17 cellular contexts compared by ENCODE assay signal in the genomic region with DNA sequence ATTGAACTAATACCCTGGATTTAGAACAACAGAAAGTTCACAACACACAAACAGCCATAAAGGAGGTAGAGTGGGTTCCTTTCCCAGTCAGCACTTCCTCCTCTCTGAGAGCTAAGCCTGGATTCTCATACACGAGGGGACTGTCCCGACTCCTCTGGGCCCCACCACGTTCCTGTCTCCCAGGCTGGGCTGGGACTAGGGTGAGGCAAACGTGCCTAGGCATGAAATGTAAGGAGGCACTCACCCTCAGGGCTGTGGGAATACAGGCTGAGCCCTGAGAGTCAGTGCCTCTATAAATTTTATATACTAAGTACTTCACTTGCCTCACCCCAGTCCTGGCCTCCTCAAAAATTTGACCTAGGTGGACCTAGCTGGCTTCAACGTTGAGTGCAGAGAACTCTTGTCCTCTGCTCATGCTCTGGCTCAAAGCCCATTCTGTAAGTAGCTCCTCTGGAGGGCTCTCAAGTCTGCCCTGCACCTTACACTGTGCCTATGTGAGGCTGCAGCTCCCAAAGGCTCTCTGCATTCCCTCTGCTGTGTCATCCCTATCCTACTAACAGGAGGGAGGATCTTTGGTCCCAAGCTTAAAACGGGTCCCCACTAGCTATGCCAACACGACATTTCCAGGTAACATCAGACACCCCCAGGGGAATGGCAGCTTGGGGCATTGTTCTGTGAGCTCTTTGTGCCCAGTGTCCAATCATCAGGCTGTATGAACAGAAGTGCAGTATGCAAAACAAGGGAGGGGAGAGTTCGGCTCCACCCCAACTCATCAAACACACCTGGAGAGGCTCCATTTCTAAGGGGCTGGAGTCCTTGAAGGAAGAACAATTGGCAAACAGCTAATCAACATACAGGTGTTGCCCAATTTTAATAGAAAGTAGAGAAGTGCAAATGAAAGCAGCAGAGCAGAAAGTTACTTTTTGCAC.
DNase-seq lines count a peak whose midpoint lies in the region; ATAC-seq and TF ChIP-seq lines count a peak whose summit lies in the region.
"Had no signal": no experiment of that assay in that cellular context is flagged by ENCODE, and none has a peak within 500 bp of the region (broad histone marks: within the 10 kb centered on the region; RNA-seq: fewer than 3 reads in every experiment).

No MANE protein-coding gene starts in this region.

- no peak for TF ChIP-seq CTCF in lower lobe of right lung (IDR thresholded peaks at IDR 0.05)
- no peak for TF ChIP-seq CTCF in GM10248 (IDR thresholded peaks at IDR 0.05; ENCODE audit: control extremely low read depth, extremely low read depth, low read depth, missing control alignments)

- H3K27me3 ChIP-seq in lower lobe of right lung (ENCODE audit: low read depth): no peaks in the 10 kb centered on the region

- peak; percentile 57 for DNase-seq in DMS153 treated with DMSO at 0.1 percent for 48 hours (lab: John Stamatoyannopoulos, UW; ENCODE audit: unreplicated experiment)
- peak; percentile 88 to 91 for DNase-seq in NCI-H187 (lab: John Stamatoyannopoulos, UW)
- DNase-seq in NCI-H748 (lab: John Stamatoyannopoulos, UW; ENCODE audit: unreplicated experiment): peak; percentile 96
- peak; percentile 62 for DNase-seq in lower lobe of right lung
- no peak for DNase-seq in GM10248 (ENCODE audit: extremely low spot score)
- DNase-seq in effector CD4-positive, alpha-beta T cell: no peak
- no peak for DNase-seq in hippocampal formation (lab: John Stamatoyannopoulos, UW)
- DNase-seq in pons (ENCODE audit: low spot score): no peak
- DNase-seq: ACHN; activated naive CD4-positive, alpha-beta T cell treated with anti-CD3 and anti-CD28 coated beads, Interleukin-2, amount 50 U/mL, for 16 hours; CD4-positive, alpha-beta memory T cell; NK-92 treated with Interleukin-12 subunit alpha and Interleukin-12 subunit beta, amount 100 ng/mL, for 24 hours; stimulated activated CD4-positive, alpha-beta T cell treated with anti-CD3 and anti-CD28 coated beads, Interleukin-4, amount 100 ng/mL, for 24 hours; T-helper 2 cell had no signal

- peak; percentile 92 to 95 for ATAC-seq in lower lobe of right lung
- ATAC-seq: activated CD4-positive, CD25-positive, alpha-beta regulatory T cell treated with anti-CD3 and anti-CD28 coated beads, Interleukin-2, amount 50 U/mL, for 24 hours; HCT116; Right ventricle myocardium inferior had no signal

- intact Hi-C loops in lower lobe of right lung (cut with DNase I): no loop called here

- H3K9me3 ChIP-seq in lower lobe of right lung: peaks cover 23% of the 10 kb centered on the region

- CTCF ChIA-PET in GM10248 (lab: Yijun Ruan, JAX): interaction anchor here (1.0 to 1.4 kb wide), 4 partner anchors 8 to 819 kb away, joined by 3 to 4 read pairs (median 3); no protein-coding TSS in a partner anchor

- no peak overlapping the region for H3K4me3 ChIP-seq in lower lobe of right lung

- H3K36me3 ChIP-seq in lower lobe of right lung: no peaks in the 10 kb centered on the region

- peak overlapping the region; percentile 27 for H3K27ac ChIP-seq in lower lobe of right lung

- peaks cover 10% of the 10 kb centered on the region for H3K4me1 ChIP-seq in lower lobe of right lung

- POLR2A ChIA-PET in GM10248 (lab: Yijun Ruan, JAX): no interaction called here

Comparison
In these comparisons a context has a peak if more than half of its experiments do, and no peak if none do; other contexts are left out.
1. DNase-seq: peak in DMS153 treated with DMSO at 0.1 percent for 48 hours (single experiment), NCI-H187 (2 of 2), NCI-H748 (single experiment) and lower lobe of right lung (single experiment); none in GM10248 (single experiment), effector CD4-positive, alpha-beta T cell (single experiment), hippocampal formation (0 of 2) and pons (single experiment).